In the genomic region with DNA sequence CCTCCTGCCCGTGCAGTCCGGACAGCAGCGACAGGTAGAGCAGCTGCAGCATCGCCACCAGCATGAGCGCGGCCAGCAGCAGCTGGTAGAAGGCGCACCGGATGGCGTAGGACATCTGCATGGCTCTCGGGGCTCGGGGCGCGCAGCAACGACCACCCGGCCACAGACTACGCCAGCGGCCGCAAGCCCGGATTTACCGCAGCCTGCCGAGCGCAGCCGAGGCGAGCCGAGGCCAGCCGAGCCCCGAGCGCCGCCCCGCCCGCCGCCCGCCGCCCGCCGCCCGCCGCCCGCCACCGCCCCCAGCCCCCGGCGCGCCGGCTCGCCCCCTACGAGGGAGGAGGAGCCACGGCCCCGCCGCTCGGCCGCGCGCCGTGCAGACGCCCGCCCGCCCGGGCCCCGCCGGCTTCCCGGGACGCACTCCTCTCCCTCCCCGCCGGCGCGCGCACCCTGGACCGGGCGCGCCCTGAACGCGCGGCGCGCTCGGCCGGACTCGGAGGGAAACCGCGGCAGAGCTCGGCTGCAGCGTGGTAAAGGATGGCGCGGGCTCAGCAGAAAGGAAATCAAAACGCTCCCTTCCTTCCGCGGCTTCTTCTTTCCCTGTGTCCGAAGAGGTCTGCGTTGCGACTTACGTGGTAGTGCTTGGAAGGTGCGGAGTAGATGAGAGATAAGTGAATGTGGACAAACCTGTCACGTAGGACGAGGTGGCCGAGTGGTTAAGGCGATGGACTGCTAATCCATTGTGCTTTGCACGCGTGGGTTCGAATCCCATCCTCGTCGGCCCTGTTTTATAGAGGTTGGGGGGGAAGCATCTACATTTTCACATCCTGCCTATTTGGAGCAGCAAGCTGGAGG, we compare ENCODE assay signal across 8 cellular contexts. TPM values are rescaled to one million over a fixed set of nuclear protein-coding genes. Genes with fewer than 3 reads are reported as not detected.
DNase-seq lines count a peak whose midpoint lies in the region; ATAC-seq and TF ChIP-seq lines count a peak whose summit lies in the region.

A gene (minus strand): TSS at position 205 of the 852 bp plus-strand sequence. CDS start 84 bp downstream, at position 121.

- DNase-seq in AG10803 (ENCODE audit: low read depth) (peak; percentile 94), M059J (ENCODE audit: low read depth) (peak; percentile 86), SJCRH30 (peak; percentile 89), foreskin fibroblast (peak; percentile 84 to 94), neural crest cell (ENCODE audit: low read depth, low spot score) (peak; percentile 77)
- peak; percentile 66 for DNase-seq in activated gamma-delta T cell treated with anti-CD3 and anti-CD28 coated beads, Interleukin-2, amount 50 U/mL, for 16 hours (ENCODE audit: low read depth)

- H3K9me3 ChIP-seq in SJCRH30 (replicated peaks) = no peaks in the 10 kb centered on the region

- no peaks in the 10 kb centered on the region for H3K36me3 ChIP-seq in SJCRH30

- peak within 1 kb of the TSS; percentile 99 for H3K4me3 Mint-ChIP-seq in neural crest cell
- H3K4me3 Mint-ChIP-seq in stimulated activated naive CD8-positive, alpha-beta T cell treated with anti-CD3 and anti-CD28 coated beads, Interleukin-15, Interleukin-2, amounts not matched to agents 100 ng/mL and 50 ng/mL, for 24 hours = peak within 1 kb of the TSS; percentile 94

- peak; percentile 40 for ATAC-seq in GM19452 (IDR thresholded peaks at IDR 0.05; ENCODE audit: unreplicated experiment)

- H3K4me1 ChIP-seq in SJCRH30 = peaks cover 2% of the 10 kb centered on the region; the same call in 1 of the 2 replicates

- no peaks in the 10 kb centered on the region for H3K27me3 ChIP-seq in SJCRH30

- peaks cover 47% of the 10 kb centered on the region for H3K4me1 Mint-ChIP-seq in neural crest cell
- H3K4me1 Mint-ChIP-seq in stimulated activated naive CD8-positive, alpha-beta T cell treated with anti-CD3 and anti-CD28 coated beads, Interleukin-15, Interleukin-2, amounts not matched to agents 100 ng/mL and 50 ng/mL, for 24 hours (ENCODE audit: low read depth) = peaks cover 48% of the 10 kb centered on the region

- H3K4me3 ChIP-seq in AG10803 (ENCODE audit: low read length) (peak within 1 kb of the TSS; percentile 91), SJCRH30 (peak within 1 kb of the TSS; percentile 69), foreskin fibroblast (ENCODE audit: low read depth in 1 of 2, low read length in 2 of 2) (peak within 1 kb of the TSS; percentile 86 to 91)

- no peak within 1 kb of the TSS for H3K27ac ChIP-seq in SJCRH30

- H3K27me3 Mint-ChIP-seq in neural crest cell (ENCODE audit: low read depth) = peaks cover 5% of the 10 kb centered on the region
- H3K27me3 Mint-ChIP-seq in stimulated activated naive CD8-positive, alpha-beta T cell treated with anti-CD3 and anti-CD28 coated beads, Interleukin-15, Interleukin-2, amounts not matched to agents 100 ng/mL and 50 ng/mL, for 24 hours = peaks cover 4% of the 10 kb centered on the region

- peak within 1 kb of the TSS; percentile 96 for H3K27ac Mint-ChIP-seq in neural crest cell (ENCODE audit: unreplicated experiment)
- peak within 1 kb of the TSS; percentile 100 for H3K27ac Mint-ChIP-seq in stimulated activated naive CD8-positive, alpha-beta T cell treated with anti-CD3 and anti-CD28 coated beads, Interleukin-15, Interleukin-2, amounts not matched to agents 100 ng/mL and 50 ng/mL, for 24 hours

- no peak for TF ChIP-seq CTCF in AG10803 (conservative IDR thresholded peaks at IDR 0.05; ENCODE audit: low read length)
- TF ChIP-seq CTCF in foreskin fibroblast (IDR thresholded peaks at IDR 0.05; ENCODE audit: low read depth, low read length) = no peak
- no peak for TF ChIP-seq CTCF in neural crest cell (conservative IDR thresholded peaks at IDR 0.05)

- peaks cover 2% of the 10 kb centered on the region for H3K36me3 Mint-ChIP-seq in neural crest cell (ENCODE audit: low read depth)
- H3K36me3 Mint-ChIP-seq in stimulated activated naive CD8-positive, alpha-beta T cell treated with anti-CD3 and anti-CD28 coated beads, Interleukin-15, Interleukin-2, amounts not matched to agents 100 ng/mL and 50 ng/mL, for 24 hours (ENCODE audit: low read depth) = peaks cover 10% of the 10 kb centered on the region

- H3K9me3 Mint-ChIP-seq in neural crest cell = no peaks in the 10 kb centered on the region
- H3K9me3 Mint-ChIP-seq in stimulated activated naive CD8-positive, alpha-beta T cell treated with anti-CD3 and anti-CD28 coated beads, Interleukin-15, Interleukin-2, amounts not matched to agents 100 ng/mL and 50 ng/mL, for 24 hours = no peaks in the 10 kb centered on the region

RNA-seq across cellular contexts. Expression of the gene that starts here (rescaled TPM):
- total RNA-seq in M059J (2014; rRNA removed; shearing (Covaris generic)) = 33.0 and 40.3 TPM in 2 replicates
- total RNA-seq in SJCRH30 (2014; rRNA removed; shearing (Covaris generic)) = 7.7 and 8.0 TPM in 2 replicates
- total RNA-seq in neural crest cell = 43.3 and 43.8 TPM in 2 replicates
